In genomic region chr5:147780924-147781530, GRCh38 we compare ENCODE assay signal across 1 cellular context.
TF ChIP-seq lines count a peak whose summit lies in the region.

No MANE protein-coding gene starts in this region.

TF ChIP-seq in GM23338, 12 proteins besides CTCF, POLR2A, EP300 and RAD21 (continued from another document):
- no peak for TF ChIP-seq REST (IDR thresholded peaks at IDR 0.05; ENCODE audit: unreplicated experiment)
- TF ChIP-seq CREB1 (CRISPR knock-in tag; IDR thresholded peaks at IDR 0.05; ENCODE audit: low read depth) = no peak
- TF ChIP-seq EZH2phosphoT487 (IDR thresholded peaks at IDR 0.05; ENCODE audit: unreplicated experiment) = no peak
- TF ChIP-seq, protein P1, sequence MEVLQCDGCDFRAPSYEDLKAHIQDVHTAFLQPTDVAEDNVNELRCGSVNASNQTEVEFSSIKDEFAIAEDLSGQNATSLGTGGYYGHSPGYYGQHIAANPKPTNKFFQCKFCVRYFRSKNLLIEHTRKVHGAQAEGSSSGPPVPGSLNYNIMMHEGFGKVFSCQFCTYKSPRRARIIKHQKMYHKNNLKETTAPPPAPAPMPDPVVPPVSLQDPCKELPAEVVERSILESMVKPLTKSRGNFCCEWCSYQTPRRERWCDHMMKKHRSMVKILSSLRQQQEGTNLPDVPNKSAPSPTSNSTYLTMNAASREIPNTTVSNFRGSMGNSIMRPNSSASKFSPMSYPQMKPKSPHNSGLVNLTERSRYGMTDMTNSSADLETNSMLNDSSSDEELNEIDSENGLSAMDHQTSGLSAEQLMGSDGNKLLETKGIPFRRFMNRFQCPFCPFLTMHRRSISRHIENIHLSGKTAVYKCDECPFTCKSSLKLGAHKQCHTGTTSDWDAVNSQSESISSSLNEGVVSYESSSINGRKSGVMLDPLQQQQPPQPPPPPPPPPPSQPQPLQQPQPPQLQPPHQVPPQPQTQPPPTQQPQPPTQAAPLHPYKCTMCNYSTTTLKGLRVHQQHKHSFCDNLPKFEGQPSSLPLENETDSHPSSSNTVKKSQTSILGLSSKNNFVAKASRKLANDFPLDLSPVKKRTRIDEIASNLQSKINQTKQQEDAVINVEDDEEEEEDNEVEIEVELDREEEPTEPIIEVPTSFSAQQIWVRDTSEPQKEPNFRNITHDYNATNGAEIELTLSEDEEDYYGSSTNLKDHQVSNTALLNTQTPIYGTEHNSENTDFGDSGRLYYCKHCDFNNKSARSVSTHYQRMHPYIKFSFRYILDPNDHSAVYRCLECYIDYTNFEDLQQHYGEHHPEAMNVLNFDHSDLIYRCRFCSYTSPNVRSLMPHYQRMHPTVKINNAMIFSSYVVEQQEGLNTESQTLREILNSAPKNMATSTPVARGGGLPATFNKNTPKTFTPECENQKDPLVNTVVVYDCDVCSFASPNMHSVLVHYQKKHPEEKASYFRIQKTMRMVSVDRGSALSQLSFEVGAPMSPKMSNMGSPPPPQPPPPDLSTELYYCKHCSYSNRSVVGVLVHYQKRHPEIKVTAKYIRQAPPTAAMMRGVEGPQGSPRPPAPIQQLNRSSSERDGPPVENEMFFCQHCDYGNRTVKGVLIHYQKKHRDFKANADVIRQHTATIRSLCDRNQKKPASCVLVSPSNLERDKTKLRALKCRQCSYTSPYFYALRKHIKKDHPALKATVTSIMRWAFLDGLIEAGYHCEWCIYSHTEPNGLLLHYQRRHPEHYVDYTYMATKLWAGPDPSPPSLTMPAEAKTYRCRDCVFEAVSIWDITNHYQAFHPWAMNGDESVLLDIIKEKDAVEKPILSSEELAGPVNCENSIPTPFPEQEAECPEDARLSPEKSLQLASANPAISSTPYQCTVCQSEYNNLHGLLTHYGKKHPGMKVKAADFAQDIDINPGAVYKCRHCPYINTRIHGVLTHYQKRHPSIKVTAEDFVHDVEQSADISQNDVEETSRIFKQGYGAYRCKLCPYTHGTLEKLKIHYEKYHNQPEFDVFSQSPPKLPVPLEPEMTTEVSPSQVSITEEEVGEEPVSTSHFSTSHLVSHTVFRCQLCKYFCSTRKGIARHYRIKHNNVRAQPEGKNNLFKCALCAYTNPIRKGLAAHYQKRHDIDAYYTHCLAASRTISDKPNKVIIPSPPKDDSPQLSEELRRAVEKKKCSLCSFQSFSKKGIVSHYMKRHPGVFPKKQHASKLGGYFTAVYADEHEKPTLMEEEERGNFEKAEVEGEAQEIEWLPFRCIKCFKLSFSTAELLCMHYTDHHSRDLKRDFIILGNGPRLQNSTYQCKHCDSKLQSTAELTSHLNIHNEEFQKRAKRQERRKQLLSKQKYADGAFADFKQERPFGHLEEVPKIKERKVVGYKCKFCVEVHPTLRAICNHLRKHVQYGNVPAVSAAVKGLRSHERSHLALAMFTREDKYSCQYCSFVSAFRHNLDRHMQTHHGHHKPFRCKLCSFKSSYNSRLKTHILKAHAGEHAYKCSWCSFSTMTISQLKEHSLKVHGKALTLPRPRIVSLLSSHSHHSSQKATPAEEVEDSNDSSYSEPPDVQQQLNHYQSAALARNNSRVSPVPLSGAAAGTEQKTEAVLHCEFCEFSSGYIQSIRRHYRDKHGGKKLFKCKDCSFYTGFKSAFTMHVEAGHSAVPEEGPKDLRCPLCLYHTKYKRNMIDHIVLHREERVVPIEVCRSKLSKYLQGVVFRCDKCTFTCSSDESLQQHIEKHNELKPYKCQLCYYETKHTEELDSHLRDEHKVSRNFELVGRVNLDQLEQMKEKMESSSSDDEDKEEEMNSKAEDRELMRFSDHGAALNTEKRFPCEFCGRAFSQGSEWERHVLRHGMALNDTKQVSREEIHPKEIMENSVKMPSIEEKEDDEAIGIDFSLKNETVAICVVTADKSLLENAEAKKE (CRISPR knock-in tag; IDR thresholded peaks at IDR 0.05) = no peak
- TF ChIP-seq ZNF114 (CRISPR knock-in tag; IDR thresholded peaks at IDR 0.05) = no peak
- TF ChIP-seq NANOG (IDR thresholded peaks at IDR 0.05; ENCODE audit: borderline replicate concordance) = no peak; the same call in 1 of the 2 replicates
- TF ChIP-seq ZNF331 (CRISPR knock-in tag; IDR thresholded peaks at IDR 0.05; ENCODE audit: low read depth) = no peak
- TF ChIP-seq POLR2AphosphoS5 (IDR thresholded peaks at IDR 0.05; ENCODE audit: low read depth) = no peak
- no peak for TF ChIP-seq EZH2 (IDR thresholded peaks at IDR 0.05; ENCODE audit: low read depth, unreplicated experiment)
